Comparison of ENCODE assay signal across 1 cellular context in genomic region chr10:85993840-85994507, GRCh38.
TF ChIP-seq lines count a peak whose summit lies in the region.

No MANE protein-coding gene starts in this region.

TF ChIP-seq in liver, 16 proteins besides CTCF, POLR2A, EP300 and RAD21 (continued from another document):
- TF ChIP-seq, protein P1, sequence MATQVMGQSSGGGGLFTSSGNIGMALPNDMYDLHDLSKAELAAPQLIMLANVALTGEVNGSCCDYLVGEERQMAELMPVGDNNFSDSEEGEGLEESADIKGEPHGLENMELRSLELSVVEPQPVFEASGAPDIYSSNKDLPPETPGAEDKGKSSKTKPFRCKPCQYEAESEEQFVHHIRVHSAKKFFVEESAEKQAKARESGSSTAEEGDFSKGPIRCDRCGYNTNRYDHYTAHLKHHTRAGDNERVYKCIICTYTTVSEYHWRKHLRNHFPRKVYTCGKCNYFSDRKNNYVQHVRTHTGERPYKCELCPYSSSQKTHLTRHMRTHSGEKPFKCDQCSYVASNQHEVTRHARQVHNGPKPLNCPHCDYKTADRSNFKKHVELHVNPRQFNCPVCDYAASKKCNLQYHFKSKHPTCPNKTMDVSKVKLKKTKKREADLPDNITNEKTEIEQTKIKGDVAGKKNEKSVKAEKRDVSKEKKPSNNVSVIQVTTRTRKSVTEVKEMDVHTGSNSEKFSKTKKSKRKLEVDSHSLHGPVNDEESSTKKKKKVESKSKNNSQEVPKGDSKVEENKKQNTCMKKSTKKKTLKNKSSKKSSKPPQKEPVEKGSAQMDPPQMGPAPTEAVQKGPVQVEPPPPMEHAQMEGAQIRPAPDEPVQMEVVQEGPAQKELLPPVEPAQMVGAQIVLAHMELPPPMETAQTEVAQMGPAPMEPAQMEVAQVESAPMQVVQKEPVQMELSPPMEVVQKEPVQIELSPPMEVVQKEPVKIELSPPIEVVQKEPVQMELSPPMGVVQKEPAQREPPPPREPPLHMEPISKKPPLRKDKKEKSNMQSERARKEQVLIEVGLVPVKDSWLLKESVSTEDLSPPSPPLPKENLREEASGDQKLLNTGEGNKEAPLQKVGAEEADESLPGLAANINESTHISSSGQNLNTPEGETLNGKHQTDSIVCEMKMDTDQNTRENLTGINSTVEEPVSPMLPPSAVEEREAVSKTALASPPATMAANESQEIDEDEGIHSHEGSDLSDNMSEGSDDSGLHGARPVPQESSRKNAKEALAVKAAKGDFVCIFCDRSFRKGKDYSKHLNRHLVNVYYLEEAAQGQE (IDR thresholded peaks at IDR 0.05) = no peak
- TF ChIP-seq YY1 (IDR thresholded peaks at IDR 0.05) = peak; percentile 92
- no peak for TF ChIP-seq JUND (IDR thresholded peaks at IDR 0.05)
- peak; percentile 51 for TF ChIP-seq NR2F2 (IDR thresholded peaks at IDR 0.05)
- TF ChIP-seq SP1 (IDR thresholded peaks at IDR 0.05) = peak; percentile 77
- TF ChIP-seq FOXA2 (IDR thresholded peaks at IDR 0.05) = peak; percentile 25
- peak; percentile 64 to 83 for TF ChIP-seq RXRA (IDR thresholded peaks at IDR 0.05)
- peak; percentile 10 for TF ChIP-seq HNF4G (IDR thresholded peaks at IDR 0.05)
